Comparison of ENCODE assay signal across 8 cellular contexts in genomic region chr2:219171231-219171651, GRCh38. TPM values are rescaled to one million over a fixed set of nuclear protein-coding genes. Genes with fewer than 3 reads are reported as not detected.
DNase-seq lines count a peak whose midpoint lies in the region; ATAC-seq and TF ChIP-seq lines count a peak whose summit lies in the region.

No MANE protein-coding gene starts in this region.

- peaks cover 26% of the 10 kb centered on the region for H3K4me1 Mint-ChIP-seq in activated T-cell treated with anti-CD3 and anti-CD28 coated beads, Interleukin-2, amount 50 U/mL, for 4 hours (ENCODE audit: low read depth)
- peaks cover 19% of the 10 kb centered on the region for H3K4me1 Mint-ChIP-seq in osteocyte (ENCODE audit: unreplicated experiment)

- H3K4me3 Mint-ChIP-seq in activated T-cell treated with anti-CD3 and anti-CD28 coated beads, Interleukin-2, amount 50 U/mL, for 4 hours = no peak overlapping the region
- no peak overlapping the region for H3K4me3 Mint-ChIP-seq in osteocyte (ENCODE audit: unreplicated experiment)

- no peaks in the 10 kb centered on the region for H3K27me3 Mint-ChIP-seq in activated T-cell treated with anti-CD3 and anti-CD28 coated beads, Interleukin-2, amount 50 U/mL, for 4 hours (ENCODE audit: low read depth)
- no peaks in the 10 kb centered on the region for H3K27me3 Mint-ChIP-seq in osteocyte (ENCODE audit: unreplicated experiment)

- POLR2A ChIA-PET in AG04449 (lab: Yijun Ruan, JAX) = interaction anchor here (1.0 kb wide), 1 partner anchor 36 kb away, joined by 3 read pairs; the partner anchor contains the start of gene ZFAND2B

- no peaks in the 10 kb centered on the region for H3K9me3 Mint-ChIP-seq in activated T-cell treated with anti-CD3 and anti-CD28 coated beads, Interleukin-2, amount 50 U/mL, for 4 hours
- H3K9me3 Mint-ChIP-seq in osteocyte (ENCODE audit: unreplicated experiment) = no peaks in the 10 kb centered on the region

- CTCF ChIA-PET in AG04449 (lab: Yijun Ruan, JAX) = interaction anchor here (0.6 to 9.4 kb wide), 39 partner anchors 8 to 359 kb away, joined by 3 to 154 read pairs (median 4); partner anchors contain the start of genes ABCB6, ANKZF1, ATG9A and CFAP65

- peaks cover 23% of the 10 kb centered on the region for H3K36me3 Mint-ChIP-seq in activated T-cell treated with anti-CD3 and anti-CD28 coated beads, Interleukin-2, amount 50 U/mL, for 4 hours (ENCODE audit: insufficient read depth)
- H3K36me3 Mint-ChIP-seq in osteocyte (ENCODE audit: unreplicated experiment) = peaks cover 15% of the 10 kb centered on the region

- TF ChIP-seq CTCF in AG04449 (IDR thresholded peaks at IDR 0.05; ENCODE audit: insufficient read depth, low read length, missing control alignments) = peak; percentile 27
- TF ChIP-seq CTCF in osteocyte (IDR thresholded peaks at IDR 0.05) = peak; percentile 78

- H3K4me3 ChIP-seq in AG04449 (ENCODE audit: low read depth, low read length) = no peak overlapping the region

- H3K27ac Mint-ChIP-seq in osteocyte (ENCODE audit: unreplicated experiment) = peak overlapping the region; percentile 77

- ATAC-seq in activated T-cell treated with anti-CD3 and anti-CD28 coated beads, Interleukin-2, amount 50 U/mL, for 4 hours = peak; percentile 65
- ATAC-seq in GM18907 (IDR thresholded peaks at IDR 0.05; ENCODE audit: unreplicated experiment) = no peak

- DNase-seq in AG04449 (ENCODE audit: low read depth, low spot score) (peak; percentile 75), GDM1 (lab: John Stamatoyannopoulos, UW) (peak; percentile 6), NCI-H2081 treated with DMSO at 0.1 percent for 48 hours (lab: John Stamatoyannopoulos, UW) (peak; percentile 9), germinal center (ENCODE audit: low spot score) (peak; percentile 28), osteocyte (ENCODE audit: extremely low spot score, unreplicated experiment) (no peak), OCI-M2 (lab: John Stamatoyannopoulos, UW; ENCODE audit: unreplicated experiment) (no peak)
- DNase-seq in activated T-cell treated with anti-CD3 and anti-CD28 coated beads, Interleukin-2, amount 50 U/mL, for 4 hours = no peak

RNA-seq across cellular contexts. Expression of gene SLC23A3, which starts 1.4 kb away (rescaled TPM):
- total RNA-seq in activated T-cell treated with anti-CD3 and anti-CD28 coated beads, Interleukin-2, amount 50 U/mL, for 4 hours = under 1 TPM; 0.71 to 0.89 (median 0.84) TPM
- 2.8 and 5.2 TPM in 2 replicates for total RNA-seq in osteocyte

RNA-seq across cellular contexts. Expression of gene CNPPD1, which starts 5.5 kb away (rescaled TPM):
- 10 to 100 TPM; 66.8 to 78.9 (median 72.7) TPM for total RNA-seq in activated T-cell treated with anti-CD3 and anti-CD28 coated beads, Interleukin-2, amount 50 U/mL, for 4 hours
- total RNA-seq in osteocyte = 42.8 and 45.7 TPM in 2 replicates

RNA-seq across cellular contexts. Expression of gene RETREG2, which starts 6.8 kb away (rescaled TPM):
- total RNA-seq in activated T-cell treated with anti-CD3 and anti-CD28 coated beads, Interleukin-2, amount 50 U/mL, for 4 hours = 10 to 100 TPM; 55.0 to 63.1 (median 62.7) TPM
- total RNA-seq in osteocyte = 101 and 110 TPM in 2 replicates

RNA-seq across cellular contexts. Expression of gene NHEJ1, which starts 10.6 kb away (rescaled TPM):
- 10 to 100 TPM; 26.5 to 33.3 (median 30.1) TPM for total RNA-seq in activated T-cell treated with anti-CD3 and anti-CD28 coated beads, Interleukin-2, amount 50 U/mL, for 4 hours
- 18.0 and 19.3 TPM in 2 replicates for total RNA-seq in osteocyte

RNA-seq across cellular contexts. Expression of gene ZFAND2B, which starts 35.3 kb away (rescaled TPM):
- 10 to 100 TPM; 27.0 to 35.3 (median 31.7) TPM for total RNA-seq in activated T-cell treated with anti-CD3 and anti-CD28 coated beads, Interleukin-2, amount 50 U/mL, for 4 hours
- 30.0 and 31.4 TPM in 2 replicates for total RNA-seq in osteocyte

Comparison
In these comparisons a context has a peak if more than half of its experiments do, and no peak if none do; other contexts are left out.
1. DNase-seq: peak in AG04449 (single experiment), GDM1 (single experiment), NCI-H2081 treated with DMSO at 0.1 percent for 48 hours (single experiment) and germinal center (single experiment); none in activated T-cell treated with anti-CD3 and anti-CD28 coated beads, Interleukin-2, amount 50 U/mL, for 4 hours (single experiment), osteocyte (single experiment) and OCI-M2 (single experiment).